In the genomic region with DNA sequence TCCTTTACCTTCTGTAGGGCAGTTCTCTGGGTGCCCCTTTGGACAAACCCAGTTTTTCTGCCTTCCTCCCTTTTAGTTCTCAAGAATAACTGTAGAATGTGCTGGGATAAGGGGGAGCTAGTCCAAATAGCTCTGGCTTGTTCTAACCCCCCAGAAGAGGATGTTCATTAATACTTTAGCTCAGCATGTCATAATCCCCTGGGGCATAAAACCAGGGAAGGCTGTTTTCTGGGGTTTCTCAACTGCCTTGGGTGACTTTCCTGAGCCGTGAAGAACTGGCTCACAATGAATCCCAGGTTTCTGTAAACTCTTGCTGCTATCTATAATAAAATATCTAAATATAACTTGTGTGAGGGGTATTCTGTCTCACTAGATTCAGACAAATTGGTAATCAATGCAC, we compare ENCODE assay signal across 16 cellular contexts. TPM values are rescaled to one million over a fixed set of nuclear protein-coding genes. Genes with fewer than 3 reads are reported as not detected.
DNase-seq lines count a peak whose midpoint lies in the region; TF ChIP-seq lines count a peak whose summit lies in the region.
"Had no signal": no experiment of that assay in that cellular context is flagged by ENCODE, and none has a peak within 500 bp of the region (broad histone marks: within the 10 kb centered on the region; RNA-seq: fewer than 3 reads in every experiment).

No MANE protein-coding gene starts in this region.

- no peak overlapping the region for H3K18ac ChIP-seq in mesenchymal stem cell (ENCODE audit: low read depth in 1 of 2, low read length in 2 of 2)

- peak overlapping the region; percentile 48 for H3K9ac ChIP-seq in mesenchymal stem cell (ENCODE audit: low read length)

- H3K4me1 ChIP-seq in mesenchymal stem cell (ENCODE audit: control insufficient read depth, insufficient read depth, low read depth, low read length) (no peaks in the 10 kb centered on the region), PC-9 (replicated peaks; ENCODE audit: insufficient read depth) (no peaks in the 10 kb centered on the region)

- no TSS peak for BruUV-seq in PC-9 (replicated peaks; lab: Mats Ljungman, UMichigan)

- no peak overlapping the region for H3K4ac ChIP-seq in mesenchymal stem cell (ENCODE audit: low read depth in 1 of 2, low read length in 2 of 2)

- H3K4me3 ChIP-seq in mesenchymal stem cell (ENCODE audit: insufficient read depth in 1 of 2, low read depth in 1 of 2, low read length in 2 of 2) (no peak overlapping the region), PC-9 (no peak overlapping the region)

- H3F3A ChIP-seq in PC-9 (ENCODE audit: insufficient read depth, low read depth) = no peaks in the 10 kb centered on the region

- no CpG with 5 or more reads among the region's 1 CpG for WGBS in mesenchymal stem cell

- no peaks in the 10 kb centered on the region for H4K20me1 ChIP-seq in PC-9 (ENCODE audit: insufficient read depth)

- no peak overlapping the region for H2BK5ac ChIP-seq in mesenchymal stem cell (ENCODE audit: low read depth, low read length, poor library complexity, severe bottlenecking)

- no peak overlapping the region for H2AFZ ChIP-seq in mesenchymal stem cell (ENCODE audit: low read depth, low read length)
- H2AFZ ChIP-seq in PC-9 = no peak overlapping the region

- H4K8ac ChIP-seq in mesenchymal stem cell (ENCODE audit: low read length) = no peak overlapping the region

- no peak overlapping the region for H3K14ac ChIP-seq in mesenchymal stem cell (ENCODE audit: low read length in 2 of 2)

- H2BK15ac ChIP-seq in mesenchymal stem cell (ENCODE audit: low read depth, poor library complexity, severe bottlenecking) = no peak overlapping the region

- no peak overlapping the region for H2BK120ac ChIP-seq in mesenchymal stem cell (ENCODE audit: low read depth, low read length)

- no peaks in the 10 kb centered on the region for H3K9me2 ChIP-seq in PC-9 (ENCODE audit: insufficient read depth)

- H3K27me3 ChIP-seq in mesenchymal stem cell (ENCODE audit: control insufficient read depth in 1 of 2, insufficient read depth in 1 of 2, low read length in 2 of 2) (no peaks in the 10 kb centered on the region), PC-9 (ENCODE audit: insufficient read depth, low read depth) (no peaks in the 10 kb centered on the region)

- no peaks in the 10 kb centered on the region for H3K79me2 ChIP-seq in PC-9 (ENCODE audit: low read depth)

- no peaks in the 10 kb centered on the region for H3K79me1 ChIP-seq in mesenchymal stem cell (replicated peaks; ENCODE audit: low read length, poor library complexity, severe bottlenecking)

- CTCF ChIA-PET in PC-9 (lab: Charles Lee) = interaction anchor here (0.6 kb wide), 1 partner anchor 162 kb away, joined by 5 read pairs; no protein-coding TSS in a partner anchor

- peak; percentile 35 for DNase-seq in ELR (ENCODE audit: low read depth)
- DNase-seq in RPMI7951 (ENCODE audit: low read depth) = peak; percentile 62
- peak; percentile 2 for DNase-seq in fibroblast of peridontal ligament (ENCODE audit: extremely low read depth)
- DNase-seq in mesenchymal stem cell = no peak
- no peak for DNase-seq in NOMO-1 treated with DMSO at 0.1 percent for 48 hours (lab: John Stamatoyannopoulos, UW; ENCODE audit: unreplicated experiment)
- DNase-seq in PC-9 = no peak
- no peak for DNase-seq in DMS 273 (lab: John Stamatoyannopoulos, UW; ENCODE audit: unreplicated experiment)
- DNase-seq in GOT3 (lab: John Stamatoyannopoulos, UW) = no peak
- DNase-seq: AML-193; CD4-positive, alpha-beta memory T cell; DMS79 treated with DMSO at 0.1 percent for 48 hours; GDM1; H9; KBM-7 had no signal

- no peaks in the 10 kb centered on the region for H3K36me3 ChIP-seq in mesenchymal stem cell (ENCODE audit: control insufficient read depth in 1 of 2, insufficient read depth in 2 of 2, low read depth in 1 of 2, low read length in 2 of 2)
- H3K36me3 ChIP-seq in PC-9 (ENCODE audit: low read depth) = no peaks in the 10 kb centered on the region

- POLR2A ChIA-PET in PC-9 (lab: Charles Lee; ENCODE audit: unreplicated experiment) = interaction anchor here (0.6 kb wide), 1 partner anchor 347 kb away, joined by 9 read pairs; no protein-coding TSS in a partner anchor

- H2AK5ac ChIP-seq in mesenchymal stem cell (ENCODE audit: low read length, severe bottlenecking) = no peak overlapping the region

- no peak overlapping the region for H3K23ac ChIP-seq in mesenchymal stem cell (ENCODE audit: low read length in 2 of 2)

- no peaks in the 10 kb centered on the region for H3K9me3 ChIP-seq in mesenchymal stem cell (ENCODE audit: control insufficient read depth, low read length)
- peaks cover 7% of the 10 kb centered on the region for H3K9me3 ChIP-seq in PC-9 (ENCODE audit: insufficient read depth, low read depth)

- no peak for TF ChIP-seq CTCF in PC-9 (conservative IDR thresholded peaks at IDR 0.05)

- H4K91ac ChIP-seq in mesenchymal stem cell (ENCODE audit: low read length) = no peak overlapping the region

- no peak overlapping the region for H2BK12ac ChIP-seq in mesenchymal stem cell (ENCODE audit: low read length in 2 of 2)

- H3K4me2 ChIP-seq in mesenchymal stem cell (ENCODE audit: low read length, poor library complexity, severe bottlenecking) (no peak overlapping the region), PC-9 (no peak overlapping the region)

- intact Hi-C loops in PC-9 (cut with micrococcal nuclease; ENCODE audit: unreplicated experiment) = no loop called here

- H3K27ac ChIP-seq in mesenchymal stem cell (ENCODE audit: low read length, poor library complexity, severe bottlenecking) (no peak overlapping the region), PC-9 (no peak overlapping the region)
- H3K27ac ChIP-seq: C4-2B had no signal

RNA-seq across cellular contexts. Expression of a gene that starts 44.5 kb away (rescaled TPM):
- 8.0 and 10.3 TPM in 2 replicates for total RNA-seq in RPMI7951 (2014; rRNA removed; shearing (Covaris generic))
- 12.7 TPM for polyA plus RNA-seq in mesenchymal stem cell (2013, experiment 1 of 2)
- polyA plus RNA-seq in mesenchymal stem cell (2013, experiment 2 of 2) = 12.3 TPM
- 38.3 and 42.3 TPM in 2 replicates for total RNA-seq in PC-9 (2021)
- polyA plus RNA-seq: IgD-negative memory B cell had no signal

Comparison
In these comparisons a context has a peak if more than half of its experiments do, and no peak if none do; other contexts are left out.
1. DNase-seq: peak in ELR (single experiment), RPMI7951 (single experiment) and fibroblast of peridontal ligament (single experiment); none in mesenchymal stem cell (single experiment), NOMO-1 treated with DMSO at 0.1 percent for 48 hours (single experiment), PC-9 (0 of 2), DMS 273 (single experiment) and GOT3 (single experiment).